11 cellular contexts compared by ENCODE assay signal in genomic region chrX:16772460-16772859, GRCh38. TPM values are rescaled to one million over a fixed set of nuclear protein-coding genes. Genes with fewer than 3 reads are reported as not detected.
DNase-seq lines count a peak whose midpoint lies in the region; ATAC-seq and TF ChIP-seq lines count a peak whose summit lies in the region.
"Had no signal": no experiment of that assay in that cellular context is flagged by ENCODE, and none has a peak within 500 bp of the region (broad histone marks: within the 10 kb centered on the region; RNA-seq: fewer than 3 reads in every experiment).

No MANE protein-coding gene starts in this region.

- H3K4me3 Mint-ChIP-seq in activated naive CD8-positive, alpha-beta T cell treated with anti-CD3 and anti-CD28 coated beads for 36 hours = no peak overlapping the region
- H3K4me3 Mint-ChIP-seq: activated T-helper 1 cell treated with anti-CD3 and anti-CD28 coated beads, Interleukin-12 subunit alpha, Interleukin-12 subunit beta, Interleukin-2, Interleukin-4 antibody, amounts not matched to agents 30 ng/mL and 10 ng/mL and 1 ng/mL, durations not matched to agents 14 hours and 24 hours and 36 hours had no signal

- H3K9ac ChIP-seq in SK-N-SH = no peak overlapping the region; the same call in 1 of the 2 replicates
- H3K9ac ChIP-seq in iPS-18a (ENCODE audit: low read length) = peak overlapping the region; percentile 80

- no peak overlapping the region for H3K4me2 ChIP-seq in SK-N-SH

- peaks cover 21% of the 10 kb centered on the region for H3F3A ChIP-seq in SK-N-SH (replicated peaks; ENCODE audit: insufficient read depth)

- no peaks in the 10 kb centered on the region for H3K9me2 ChIP-seq in SK-N-SH

- H3K36me3 ChIP-seq in SK-N-SH (replicated peaks in 1 of 2; ENCODE audit: control insufficient read depth in 1 of 2, insufficient read depth in 2 of 2, low read length in 1 of 2) = no peaks in the 10 kb centered on the region
- H3K36me3 ChIP-seq in iPS-18a (ENCODE audit: control insufficient read depth, low read depth, low read length) = no peaks in the 10 kb centered on the region
- H3K36me3 ChIP-seq in testis (ENCODE audit: low read depth, missing control alignments) = no peaks in the 10 kb centered on the region

- WGBS in SK-N-SH (ENCODE audit: low lambda C conversion rate) = 96% methylated on average over 6 of the region's 6 CpGs
- WGBS in testis, 2 donors = 42 to 67% methylated on average over 6 of the region's 6 CpGs

- in situ Hi-C loops in SK-MEL-5 (cut with HindIII; ENCODE audit: low pct_unique_long_range_greater_than_20kb, low sequenced_read_pairs) = no loop called here

- no peaks in the 10 kb centered on the region for H3K9me3 ChIP-seq in SK-N-SH
- H3K9me3 ChIP-seq in iPS-18a (ENCODE audit: control insufficient read depth, low read depth, low read length) = no peaks in the 10 kb centered on the region
- H3K9me3 ChIP-seq in testis = no peaks in the 10 kb centered on the region

- TF ChIP-seq POLR2A in testis (IDR thresholded peaks at IDR 0.05) = no peak

- H4K20me1 ChIP-seq in SK-N-SH (ENCODE audit: insufficient read depth) = no peaks in the 10 kb centered on the region

- TF ChIP-seq EP300 in SK-N-SH (IDR thresholded peaks at IDR 0.05; ENCODE audit: borderline replicate concordance in 1 of 2, low read depth in 1 of 2, low read length in 1 of 2) = no peak

- POLR2A ChIA-PET in SK-N-SH (lab: Yijun Ruan, JAX) = interaction anchor here (0.6 to 1.0 kb wide), 2 partner anchors 53 to 54 kb away, joined by 3 to 7 read pairs; partner anchors contain the start of gene SYAP1

- CTCF ChIA-PET in SK-N-SH (lab: Yijun Ruan, JAX) = no interaction called here

- H3K27ac Mint-ChIP-seq in activated naive CD8-positive, alpha-beta T cell treated with anti-CD3 and anti-CD28 coated beads for 36 hours = no peak overlapping the region
- H3K27ac Mint-ChIP-seq: activated T-helper 1 cell treated with anti-CD3 and anti-CD28 coated beads, Interleukin-12 subunit alpha, Interleukin-12 subunit beta, Interleukin-2, Interleukin-4 antibody, amounts not matched to agents 30 ng/mL and 10 ng/mL and 1 ng/mL, durations not matched to agents 14 hours and 24 hours and 36 hours had no signal

- H3K36me3 Mint-ChIP-seq in activated naive CD8-positive, alpha-beta T cell treated with anti-CD3 and anti-CD28 coated beads for 36 hours = no peaks in the 10 kb centered on the region

- H3K27ac ChIP-seq in SK-N-SH (ENCODE audit: low read depth in 2 of 2, low read length in 1 of 2) = peak overlapping the region in 1 of 2 experiments; percentile 85
- H3K27ac ChIP-seq in iPS-18a (ENCODE audit: low read length) = peak overlapping the region; percentile 84
- no peak overlapping the region for H3K27ac ChIP-seq in testis
- H3K27ac ChIP-seq: RWPE1 had no signal

- no peak for TF ChIP-seq RAD21 in SK-N-SH (IDR thresholded peaks at IDR 0.05; ENCODE audit: low read length)

- TF ChIP-seq CTCF in SK-N-SH (IDR thresholded peaks at IDR 0.05) (no peak), testis (IDR thresholded peaks at IDR 0.05) (no peak)

- no peaks in the 10 kb centered on the region for H3K79me2 ChIP-seq in SK-N-SH (ENCODE audit: insufficient read depth)

- no peak overlapping the region for H3K4me3 ChIP-seq in SK-N-SH (ENCODE audit: low read depth in 2 of 2, low read length in 1 of 2)
- H3K4me3 ChIP-seq in iPS-18a (ENCODE audit: low read length) = no peak overlapping the region
- H3K4me3 ChIP-seq in testis = no peak overlapping the region

- intact Hi-C loops in testis (cut with DNase I; ENCODE audit: low total_unique reads) = no loop called here

- H3K27me3 ChIP-seq in SK-N-SH (ENCODE audit: insufficient read depth) = no peaks in the 10 kb centered on the region
- H3K27me3 ChIP-seq in iPS-18a (ENCODE audit: control insufficient read depth, insufficient read depth, low read length) = no peaks in the 10 kb centered on the region
- H3K27me3 ChIP-seq in testis = no peaks in the 10 kb centered on the region

- no peaks in the 10 kb centered on the region for H3K4me1 Mint-ChIP-seq in activated naive CD8-positive, alpha-beta T cell treated with anti-CD3 and anti-CD28 coated beads for 36 hours

- H3K27me3 Mint-ChIP-seq in activated naive CD8-positive, alpha-beta T cell treated with anti-CD3 and anti-CD28 coated beads for 36 hours = no peaks in the 10 kb centered on the region

- H3K4me1 ChIP-seq in SK-N-SH (ENCODE audit: control insufficient read depth in 1 of 2, insufficient read depth in 2 of 2, low read depth in 1 of 2, low read length in 1 of 2) (no peaks in the 10 kb centered on the region), iPS-18a (ENCODE audit: control insufficient read depth, low read depth, low read length) (peaks cover 15% of the 10 kb centered on the region), testis (no peaks in the 10 kb centered on the region)

- ATAC-seq in SK-N-SH treated with all-trans-retinoic acid at 6 μM for 48 hours = no peak; the same call in 2 of the 3 replicates

- H2AFZ ChIP-seq in SK-N-SH (ENCODE audit: low read depth) = peak overlapping the region; percentile 92; the same call in 1 of the 2 replicates

- DNase-seq in SK-N-SH = no peak
- peak; percentile 21 for DNase-seq in SK-MEL-5 (ENCODE audit: low read depth, low spot score)
- DNase-seq in testis = peak; percentile 35
- no peak for DNase-seq in AML-193 (lab: John Stamatoyannopoulos, UW)
- no peak for DNase-seq in activated naive CD8-positive, alpha-beta T cell treated with anti-CD3 and anti-CD28 coated beads for 36 hours
- DNase-seq in NOMO-1 (lab: John Stamatoyannopoulos, UW; ENCODE audit: unreplicated experiment in 2 of 2) = no peak
- DNase-seq: cortex of kidney had no signal

- H3K9me3 Mint-ChIP-seq in activated naive CD8-positive, alpha-beta T cell treated with anti-CD3 and anti-CD28 coated beads for 36 hours = no peaks in the 10 kb centered on the region
- H3K9me3 Mint-ChIP-seq: activated T-helper 1 cell treated with anti-CD3 and anti-CD28 coated beads, Interleukin-12 subunit alpha, Interleukin-12 subunit beta, Interleukin-2, Interleukin-4 antibody, amounts not matched to agents 30 ng/mL and 10 ng/mL and 1 ng/mL, durations not matched to agents 14 hours and 24 hours and 36 hours had no signal

TF ChIP-seq in SK-N-SH, 30 proteins besides CTCF, POLR2A, EP300 and RAD21 (continues in another document):
- TF ChIP-seq FOXJ3 (CRISPR knock-in tag; IDR thresholded peaks at IDR 0.05) (no peak), FOSL2 (IDR thresholded peaks at IDR 0.05; ENCODE audit: borderline replicate concordance, low read depth) (no peak), YY1 (IDR thresholded peaks at IDR 0.05; ENCODE audit: low read depth) (no peak), TAF1 (IDR thresholded peaks at IDR 0.05; ENCODE audit: borderline replicate concordance, low read depth, low read length) (no peak), MEF2A (IDR thresholded peaks at IDR 0.05; ENCODE audit: borderline replicate concordance, low read depth) (no peak), TEAD4 (IDR thresholded peaks at IDR 0.05; ENCODE audit: borderline replicate concordance, insufficient read depth) (no peak), CHD2 (IDR thresholded peaks at IDR 0.05; ENCODE audit: low read length, partially characterized antibody) (no peak)

TF ChIP-seq in SK-N-SH treated with all-trans-retinoic acid at 6 μM for 48 hours, 23 proteins besides CTCF, POLR2A, EP300 and RAD21:
- TF ChIP-seq RARB (CRISPR knock-in tag; IDR thresholded peaks at IDR 0.05) = no peak

RNA-seq across cellular contexts. Expression of gene TXLNG, which starts 13.8 kb away (rescaled TPM):
- 12.1 and 16.6 TPM in 2 replicates for polyA plus RNA-seq in SK-N-SH (2012; rRNA removed)
- polyA plus RNA-seq in SK-N-SH (2012; cell fraction: cytosol; rRNA removed) = 15.5 and 17.7 TPM in 2 replicates
- 14.6 and 28.0 TPM in 2 replicates for polyA plus RNA-seq in SK-N-SH (2012; cell fraction: nucleus; rRNA removed)
- total RNA-seq in SK-MEL-5 (2014; rRNA removed; shearing (Covaris generic)) = 14.7 and 15.3 TPM in 2 replicates
- polyA plus RNA-seq in SK-MEL-5 (2015; cell fraction: cytosol; rRNA removed) = 16.8 and 24.1 TPM in 2 replicates
- 30.0 and 51.3 TPM in 2 replicates for polyA plus RNA-seq in SK-MEL-5 (2015; cell fraction: nucleus; rRNA removed)
- 10 to 100 TPM; 13.7 to 14.0 TPM for total RNA-seq in testis
- 9.2 TPM for polyA plus RNA-seq in testis (ENCODE audit: insufficient read depth, low read depth, low replicate concordance)
- total RNA-seq in activated naive CD8-positive, alpha-beta T cell treated with anti-CD3 and anti-CD28 coated beads for 36 hours = 10 to 100 TPM; 27.5 to 28.1 TPM

RNA-seq across cellular contexts. Expression of gene SYAP1, which starts 53.0 kb away (rescaled TPM):
- polyA plus RNA-seq in SK-N-SH (2012; rRNA removed) (11.9 and 12.9 TPM in 2 replicates), testis (ENCODE audit: insufficient read depth, low read depth, low replicate concordance) (9.0 TPM)
- polyA plus RNA-seq in SK-N-SH (2012; cell fraction: cytosol; rRNA removed) = 17.7 and 21.6 TPM in 2 replicates
- 6.9 and 9.8 TPM in 2 replicates for polyA plus RNA-seq in SK-N-SH (2012; cell fraction: nucleus; rRNA removed)
- 33.7 and 35.0 TPM in 2 replicates for total RNA-seq in SK-MEL-5 (2014; rRNA removed; shearing (Covaris generic))
- polyA plus RNA-seq in SK-MEL-5 (2015; cell fraction: cytosol; rRNA removed) = 19.2 and 21.7 TPM in 2 replicates
- 7.4 and 15.7 TPM in 2 replicates for polyA plus RNA-seq in SK-MEL-5 (2015; cell fraction: nucleus; rRNA removed)
- total RNA-seq in testis = 10 to 100 TPM; 15.6 to 17.1 TPM
- 10 to 100 TPM; 20.6 to 22.3 TPM for total RNA-seq in activated naive CD8-positive, alpha-beta T cell treated with anti-CD3 and anti-CD28 coated beads for 36 hours

RNA-seq across cellular contexts. Expression of gene CTPS2, which starts 60.0 kb away (rescaled TPM):
- polyA plus RNA-seq in SK-N-SH (2012; rRNA removed) (6.1 and 6.9 TPM in 2 replicates), testis (ENCODE audit: insufficient read depth, low read depth, low replicate concordance) (3.2 TPM)
- polyA plus RNA-seq in SK-N-SH (2012; cell fraction: cytosol; rRNA removed) = 6.8 and 7.0 TPM in 2 replicates
- polyA plus RNA-seq in SK-N-SH (2012; cell fraction: nucleus; rRNA removed) = 9.2 and 16.5 TPM in 2 replicates
- 7.4 and 8.1 TPM in 2 replicates for total RNA-seq in SK-MEL-5 (2014; rRNA removed; shearing (Covaris generic))
- 2.9 and 4.2 TPM in 2 replicates for polyA plus RNA-seq in SK-MEL-5 (2015; cell fraction: cytosol; rRNA removed)
- 5.6 and 19.9 TPM in 2 replicates for polyA plus RNA-seq in SK-MEL-5 (2015; cell fraction: nucleus; rRNA removed)
- total RNA-seq in testis = 1 to 10 TPM; 9.5 to 9.7 TPM
- total RNA-seq in activated naive CD8-positive, alpha-beta T cell treated with anti-CD3 and anti-CD28 coated beads for 36 hours = 1 to 10 TPM; 6.6 to 7.1 TPM

Comparison
In these comparisons a context has a peak if more than half of its experiments do, and no peak if none do; other contexts are left out.
1. DNase-seq: peak in SK-MEL-5 (single experiment) and testis (single experiment); none in SK-N-SH (single experiment), AML-193 (0 of 2), activated naive CD8-positive, alpha-beta T cell treated with anti-CD3 and anti-CD28 coated beads for 36 hours (single experiment) and NOMO-1 (0 of 2).